ENCODE assay signal across 1 cellular context in genomic region chr14:103103461-103104388, GRCh38.
TF ChIP-seq lines count a peak whose summit lies in the region.

No MANE protein-coding gene starts in this region.

TF ChIP-seq in HepG2, 621 proteins besides CTCF, POLR2A, EP300 and RAD21 (continued from another document and continues in another):
- TF ChIP-seq MAFG (CRISPR knock-in tag; IDR thresholded peaks at IDR 0.05) (0 out of 2 replicates have a peak, but pooled peaks have one; percentile 9), HMG20A (CRISPR knock-in tag; IDR thresholded peaks at IDR 0.05; ENCODE audit: borderline replicate concordance) (no peak), SRSF4 (IDR thresholded peaks at IDR 0.05; ENCODE audit: low read depth, low read length, poor library complexity, severe bottlenecking) (no peak), MEIS2 (CRISPR knock-in tag; IDR thresholded peaks at IDR 0.05) (peak; percentile 65; the same call in 1 of the 2 replicates), ZNF292 (CRISPR knock-in tag; IDR thresholded peaks at IDR 0.05; ENCODE audit: borderline replicate concordance, low read depth) (no peak), SIX1 (CRISPR knock-in tag; IDR thresholded peaks at IDR 0.05; ENCODE audit: borderline replicate concordance) (no peak), ARID3A (IDR thresholded peaks at IDR 0.05; ENCODE audit: low read depth, low read length) (no peak), CREBL2 (CRISPR knock-in tag; IDR thresholded peaks at IDR 0.05; ENCODE audit: borderline replicate concordance) (no peak), DMTF1 (CRISPR knock-in tag; IDR thresholded peaks at IDR 0.05) (no peak), RBFOX2 (IDR thresholded peaks at IDR 0.05; ENCODE audit: low read depth, low read length) (peak; percentile 78), ZNF800 (CRISPR knock-in tag; IDR thresholded peaks at IDR 0.05) (peak; percentile 25; the same call in 1 of the 2 replicates), GATAD1 (CRISPR knock-in tag; IDR thresholded peaks at IDR 0.05) (no peak), ZNF556 (CRISPR knock-in tag; IDR thresholded peaks at IDR 0.05; ENCODE audit: borderline replicate concordance) (peak; percentile 66; the same call in 1 of the 2 replicates), TRIM22 (IDR thresholded peaks at IDR 0.05) (no peak), CAMTA2 (CRISPR knock-in tag; IDR thresholded peaks at IDR 0.05; ENCODE audit: borderline replicate concordance) (no peak), GZF1 (CRISPR knock-in tag; IDR thresholded peaks at IDR 0.05) (peak; percentile 68), MTF2 (CRISPR knock-in tag; IDR thresholded peaks at IDR 0.05; ENCODE audit: borderline replicate concordance) (no peak), PHF5A (CRISPR knock-in tag; IDR thresholded peaks at IDR 0.05; ENCODE audit: low read depth, unreplicated experiment) (no peak), FOXP4 (CRISPR knock-in tag; IDR thresholded peaks at IDR 0.05) (peak; percentile 36; the same call in 1 of the 2 replicates), FOXA3 (CRISPR knock-in tag; IDR thresholded peaks at IDR 0.05) (peak; percentile 4; the same call in 1 of the 2 replicates), ZNF547 (CRISPR knock-in tag; IDR thresholded peaks at IDR 0.05) (no peak), CEBPZ (IDR thresholded peaks at IDR 0.05; ENCODE audit: low read length) (no peak), PPARG (CRISPR knock-in tag; conservative IDR thresholded peaks at IDR 0.05) (no peak), KLF11 (CRISPR knock-in tag; IDR thresholded peaks at IDR 0.05) (no peak), HBP1 (CRISPR knock-in tag; IDR thresholded peaks at IDR 0.05; ENCODE audit: low read depth) (peak; percentile 46; the same call in 1 of the 2 replicates), CREB3 (CRISPR knock-in tag; IDR thresholded peaks at IDR 0.05) (no peak), ZNF276 (CRISPR knock-in tag; IDR thresholded peaks at IDR 0.05; ENCODE audit: low read depth) (no peak), ZNF780A (CRISPR knock-in tag; IDR thresholded peaks at IDR 0.05) (no peak), ZNF776 (CRISPR knock-in tag; IDR thresholded peaks at IDR 0.05) (peak; percentile 72; the same call in 1 of the 2 replicates), POGZ (CRISPR knock-in tag; IDR thresholded peaks at IDR 0.05) (peak; percentile 43; the same call in 1 of the 2 replicates), DRAP1 (CRISPR knock-in tag; IDR thresholded peaks at IDR 0.05) (no peak; the same call in 1 of the 2 replicates), SIN3B (IDR thresholded peaks at IDR 0.05; ENCODE audit: low read length) (no peak), ZNF367 (CRISPR knock-in tag; IDR thresholded peaks at IDR 0.05; ENCODE audit: borderline replicate concordance) (no peak), SRF (IDR thresholded peaks at IDR 0.05; ENCODE audit: low read depth, low read length) (no peak), ZNF616 (CRISPR knock-in tag; IDR thresholded peaks at IDR 0.05; ENCODE audit: low read depth) (peak; percentile 79), KAT8 (CRISPR knock-in tag; IDR thresholded peaks at IDR 0.05) (no peak), HIVEP1 (CRISPR knock-in tag; IDR thresholded peaks at IDR 0.05) (peak; percentile 78), ZFYVE20 (CRISPR knock-in tag; IDR thresholded peaks at IDR 0.05; ENCODE audit: borderline replicate concordance, low read depth) (no peak), SIN3A (IDR thresholded peaks at IDR 0.05; ENCODE audit: borderline replicate concordance, low read depth, low read length) (peak; percentile 82), ZFAT (CRISPR knock-in tag; conservative IDR thresholded peaks at IDR 0.05) (no peak), SALL2 (CRISPR knock-in tag; IDR thresholded peaks at IDR 0.05) (no peak), CCDC6 (CRISPR knock-in tag; IDR thresholded peaks at IDR 0.05) (peak; percentile 67), ZBTB7A (CRISPR knock-in tag; IDR thresholded peaks at IDR 0.05) (peak; percentile 84; the same call in 1 of the 2 replicates), ZNF230 (CRISPR knock-in tag; IDR thresholded peaks at IDR 0.05) (peak; percentile 82), ZNF713 (CRISPR knock-in tag; IDR thresholded peaks at IDR 0.05) (no peak), RBAK (CRISPR knock-in tag; IDR thresholded peaks at IDR 0.05) (no peak), HOXA9 (CRISPR knock-in tag; IDR thresholded peaks at IDR 0.05; ENCODE audit: borderline replicate concordance) (0 out of 2 replicates have a peak, but pooled peaks have one; percentile 15), ZNF572 (CRISPR knock-in tag; IDR thresholded peaks at IDR 0.05) (no peak), TEAD2 (CRISPR knock-in tag; IDR thresholded peaks at IDR 0.05) (no peak)
